28 cellular contexts compared by ENCODE assay signal in genomic region chr13:85431720-85432119, GRCh38.
"Had no signal": no experiment of that assay in that cellular context is flagged by ENCODE, and none has a peak within 500 bp of the region (broad histone marks: within the 10 kb centered on the region; RNA-seq: fewer than 3 reads in every experiment).

No MANE protein-coding gene starts in this region.

- H3K4me1 ChIP-seq: Peyer's patch had no signal

- H3K36me3 ChIP-seq: brain microvascular endothelial cell, Peyer's patch, WERI-Rb-1 had no signal

- H3K36me3 Mint-ChIP-seq: activated naive CD8-positive, alpha-beta T cell treated with anti-CD3 and anti-CD28 coated beads for 36 hours had no signal

- H3K27me3 Mint-ChIP-seq: activated CD4-positive, alpha-beta T cell treated with anti-CD3 and anti-CD28 coated beads, Interleukin-2, amount 10 ng/mL, durations not matched to agents 24 days and 14 days; activated CD8-positive, alpha-beta T cell treated with anti-CD3 and anti-CD28 coated beads for 36 hours; activated naive CD8-positive, alpha-beta T cell treated with anti-CD3 and anti-CD28 coated beads for 36 hours; activated T-helper 17 cell treated with anti-CD3 and anti-CD28 coated beads, Interleukin-2, amount 50 U/mL, for 72 hours had no signal

- DNase-seq: activated CD4-positive, alpha-beta T cell treated with anti-CD3 and anti-CD28 coated beads, Interleukin-2, amount 10 ng/mL, durations not matched to agents 24 days and 14 days; activated CD4-positive, alpha-beta T cell treated with anti-CD3 and anti-CD28 coated beads, Interleukin-2, amount 50 U/mL, for 4 hours; activated CD8-positive, alpha-beta T cell treated with anti-CD3 and anti-CD28 coated beads for 36 hours; activated effector memory CD4-positive, alpha-beta T cell treated with anti-CD3 and anti-CD28 coated beads, Interleukin-2, amount 50 U/mL, for 16 hours; activated naive CD4-positive, alpha-beta T cell; activated naive CD4-positive, alpha-beta T cell treated with anti-CD3 and anti-CD28 coated beads, Interleukin-2, amount 50 U/mL, for 16 hours; activated naive CD8-positive, alpha-beta T cell treated with anti-CD3 and anti-CD28 coated beads for 36 hours; activated T-cell treated with anti-CD3 and anti-CD28 coated beads, Interleukin-2, amount 50 U/mL, for 1 hour; activated T-cell treated with anti-CD3 and anti-CD28 coated beads, Interleukin-2, amount 50 U/mL, for 72 hours; amniotic stem cell; aorta; brain microvascular endothelial cell; central memory CD4-positive, alpha-beta T cell; NCI-H1048; NCI-H1105 treated with DMSO at 0.1 percent for 48 hours; NCI-H1436; NCI-H1694; NCI-H1930; NCI-H2081 treated with DMSO at 0.1 percent for 48 hours; NCI-H345; NCI-H524 treated with DMSO at 0.1 percent for 48 hours; RPMI8226; SIG-M5; T1000; WERI-Rb-1 had no signal

- H3K4me1 Mint-ChIP-seq: activated CD4-positive, alpha-beta T cell treated with anti-CD3 and anti-CD28 coated beads, Interleukin-2, amount 10 ng/mL, durations not matched to agents 24 days and 14 days; activated naive CD8-positive, alpha-beta T cell treated with anti-CD3 and anti-CD28 coated beads for 36 hours; activated T-helper 17 cell treated with anti-CD3 and anti-CD28 coated beads, Interleukin-2, amount 50 U/mL, for 72 hours had no signal

- H3K4me3 ChIP-seq: Peyer's patch, SK-N-MC had no signal

- H3K4me3 Mint-ChIP-seq: activated CD4-positive, alpha-beta T cell treated with anti-CD3 and anti-CD28 coated beads, Interleukin-2, amount 10 ng/mL, durations not matched to agents 24 days and 14 days; activated CD8-positive, alpha-beta T cell treated with anti-CD3 and anti-CD28 coated beads for 36 hours; activated naive CD8-positive, alpha-beta T cell treated with anti-CD3 and anti-CD28 coated beads for 36 hours; activated T-cell treated with anti-CD3 and anti-CD28 coated beads, Interleukin-2, amount 50 U/mL, for 72 hours; activated T-helper 17 cell treated with anti-CD3 and anti-CD28 coated beads, Interleukin-2, amount 50 U/mL, for 72 hours had no signal

- H3K9me3 Mint-ChIP-seq: activated CD8-positive, alpha-beta T cell treated with anti-CD3 and anti-CD28 coated beads for 36 hours; activated naive CD8-positive, alpha-beta T cell treated with anti-CD3 and anti-CD28 coated beads for 36 hours; activated T-cell treated with anti-CD3 and anti-CD28 coated beads, Interleukin-2, amount 50 U/mL, for 72 hours; activated T-helper 17 cell treated with anti-CD3 and anti-CD28 coated beads, Interleukin-2, amount 50 U/mL, for 72 hours had no signal

- H3K27ac ChIP-seq: brain microvascular endothelial cell, Peyer's patch, SK-N-MC, WERI-Rb-1 had no signal

- H3K27me3 ChIP-seq: brain microvascular endothelial cell, Peyer's patch had no signal

- H3K27ac Mint-ChIP-seq: activated CD4-positive, alpha-beta T cell treated with anti-CD3 and anti-CD28 coated beads, Interleukin-2, amount 10 ng/mL, durations not matched to agents 24 days and 14 days; activated CD8-positive, alpha-beta T cell treated with anti-CD3 and anti-CD28 coated beads for 36 hours; activated naive CD8-positive, alpha-beta T cell treated with anti-CD3 and anti-CD28 coated beads for 36 hours; activated T-cell treated with anti-CD3 and anti-CD28 coated beads, Interleukin-2, amount 50 U/mL, for 72 hours; activated T-helper 17 cell treated with anti-CD3 and anti-CD28 coated beads, Interleukin-2, amount 50 U/mL, for 72 hours had no signal

- ATAC-seq: activated CD8-positive, alpha-beta T cell treated with anti-CD3 and anti-CD28 coated beads for 36 hours; activated T-cell treated with anti-CD3 and anti-CD28 coated beads, Interleukin-2, amount 50 U/mL, for 72 hours; activated T-helper 17 cell treated with anti-CD3 and anti-CD28 coated beads, Interleukin-2, amount 50 U/mL, for 72 hours had no signal
